Comparison of ENCODE assay signal across 9 cellular contexts in genomic region chr11:95138448-95138847, GRCh38. TPM values are rescaled to one million over a fixed set of nuclear protein-coding genes. Genes with fewer than 3 reads are reported as not detected.
A peak's percentile ranks its signal among the peaks of the same experiment; 100 is the strongest.
DNase-seq lines count a peak whose midpoint lies in the region; ATAC-seq lines count a peak whose summit lies in the region.
"Had no signal": no experiment of that assay in that cellular context is flagged by ENCODE, and none has a peak within 500 bp of the region (broad histone marks: within the 10 kb centered on the region; RNA-seq: fewer than 3 reads in every experiment).

No MANE protein-coding gene starts in this region.

- peaks cover 8% of the 10 kb centered on the region for H3K27me3 ChIP-seq in CD4-positive, CD25-positive, alpha-beta regulatory T cell (ENCODE audit: control insufficient read depth, insufficient read depth, low read length)
- H3K27me3 ChIP-seq in adipocyte (replicated peaks; ENCODE audit: control insufficient read depth, insufficient read depth, low read length) = no peaks in the 10 kb centered on the region

- H3K27me3 Mint-ChIP-seq in CD4-positive, CD25-positive, alpha-beta regulatory T cell = peaks cover 14% of the 10 kb centered on the region
- peaks cover 2 to 14% (median 3%) of the 10 kb centered on the region in 5 donors for H3K27me3 Mint-ChIP-seq in naive thymus-derived CD8-positive, alpha-beta T cell

- no peaks in the 10 kb centered on the region for H3K4me1 ChIP-seq in CD4-positive, CD25-positive, alpha-beta regulatory T cell (ENCODE audit: control insufficient read depth, insufficient read depth, low read length, poor library complexity, severe bottlenecking)
- peaks cover 24% of the 10 kb centered on the region for H3K4me1 ChIP-seq in adipocyte (ENCODE audit: control insufficient read depth, insufficient read depth, low read length)

- H3K36me3 Mint-ChIP-seq in CD4-positive, CD25-positive, alpha-beta regulatory T cell = peaks cover 2% of the 10 kb centered on the region
- no peaks in the 10 kb centered on the region for H3K36me3 Mint-ChIP-seq in naive thymus-derived CD8-positive, alpha-beta T cell

- no peak overlapping the region for H3K4me3 ChIP-seq in CD4-positive, CD25-positive, alpha-beta regulatory T cell (ENCODE audit: low read depth, low read length)
- no peak overlapping the region for H3K4me3 ChIP-seq in adipocyte (ENCODE audit: low read length)

- no peaks in the 10 kb centered on the region for H3K9me3 ChIP-seq in CD4-positive, CD25-positive, alpha-beta regulatory T cell (ENCODE audit: control insufficient read depth in 2 of 2, low read length in 2 of 2)
- no peaks in the 10 kb centered on the region for H3K9me3 ChIP-seq in adipocyte (ENCODE audit: control insufficient read depth, low read length)

- peaks cover 0 to 4% (median 0%) of the 10 kb centered on the region in 4 donors for H3K4me1 Mint-ChIP-seq in CD4-positive, CD25-positive, alpha-beta regulatory T cell
- no peaks in the 10 kb centered on the region for H3K4me1 Mint-ChIP-seq in naive thymus-derived CD8-positive, alpha-beta T cell

- H3K4me3 Mint-ChIP-seq in CD4-positive, CD25-positive, alpha-beta regulatory T cell = no peak overlapping the region
- H3K4me3 Mint-ChIP-seq in naive thymus-derived CD8-positive, alpha-beta T cell = no peak overlapping the region

- POLR2A ChIA-PET in naive thymus-derived CD8-positive, alpha-beta T cell (lab: Charles Lee) = no interaction called here

- no peak overlapping the region for H3K27ac Mint-ChIP-seq in CD4-positive, CD25-positive, alpha-beta regulatory T cell
- H3K27ac Mint-ChIP-seq in naive thymus-derived CD8-positive, alpha-beta T cell = no peak overlapping the region

- peak in 1 of 3 donors; percentile 39 for DNase-seq in CD4-positive, CD25-positive, alpha-beta regulatory T cell
- peak; percentile 52 for DNase-seq in adipocyte (ENCODE audit: low read depth)
- no peak for DNase-seq in naive thymus-derived CD8-positive, alpha-beta T cell
- DNase-seq in NCI-H2171 (lab: John Stamatoyannopoulos, UW) = no peak
- no peak for DNase-seq in GM03348 (ENCODE audit: low spot score)
- no peak for DNase-seq in EL

- no peaks in the 10 kb centered on the region for H3K9me3 Mint-ChIP-seq in CD4-positive, CD25-positive, alpha-beta regulatory T cell
- H3K9me3 Mint-ChIP-seq in naive thymus-derived CD8-positive, alpha-beta T cell = no peaks in the 10 kb centered on the region

- H3K36me3 ChIP-seq in CD4-positive, CD25-positive, alpha-beta regulatory T cell (ENCODE audit: control insufficient read depth, insufficient read depth, low read length) = no peaks in the 10 kb centered on the region
- H3K36me3 ChIP-seq in adipocyte (ENCODE audit: control insufficient read depth, insufficient read depth, low read length, severe bottlenecking) = no peaks in the 10 kb centered on the region

- peak; percentile 62 to 72 for ATAC-seq in CD4-positive, CD25-positive, alpha-beta regulatory T cell (ENCODE audit: low read depth in 2 of 2)
- peak; percentile 81 for ATAC-seq in GM19324 (IDR thresholded peaks at IDR 0.05; ENCODE audit: low FRiP score, unreplicated experiment)
- ATAC-seq in HG03196 (IDR thresholded peaks at IDR 0.05; ENCODE audit: unreplicated experiment) = peak; percentile 77
- peak; percentile 52 to 55 for ATAC-seq in naive thymus-derived CD8-positive, alpha-beta T cell

- no peak overlapping the region for H3K27ac ChIP-seq in CD4-positive, CD25-positive, alpha-beta regulatory T cell (ENCODE audit: insufficient read depth, low read length, poor library complexity, severe bottlenecking)
- H3K27ac ChIP-seq: HL-60 had no signal

- H3K9ac ChIP-seq in adipocyte (ENCODE audit: low read length) = no peak overlapping the region

RNA-seq across cellular contexts. Expression of gene ENDOD1, which starts 48.8 kb away (rescaled TPM):
- total RNA-seq in CD4-positive, CD25-positive, alpha-beta regulatory T cell = 11.0 TPM
- 10 to 100 TPM in 2 of 4 donors, 1 to 10 TPM in 2; 9.1 to 14.6 (median 11.0) TPM for polyA plus RNA-seq in CD4-positive, CD25-positive, alpha-beta regulatory T cell
- total RNA-seq in naive thymus-derived CD8-positive, alpha-beta T cell = 10 to 100 TPM; 10.2 TPM
- polyA plus RNA-seq in naive thymus-derived CD8-positive, alpha-beta T cell = 10 to 100 TPM in 1 of 3 donors, 1 to 10 TPM in 2; 3.9 to 10.1 (median 6.9) TPM
